Comparison of ENCODE assay signal across 8 cellular contexts in the genomic region with DNA sequence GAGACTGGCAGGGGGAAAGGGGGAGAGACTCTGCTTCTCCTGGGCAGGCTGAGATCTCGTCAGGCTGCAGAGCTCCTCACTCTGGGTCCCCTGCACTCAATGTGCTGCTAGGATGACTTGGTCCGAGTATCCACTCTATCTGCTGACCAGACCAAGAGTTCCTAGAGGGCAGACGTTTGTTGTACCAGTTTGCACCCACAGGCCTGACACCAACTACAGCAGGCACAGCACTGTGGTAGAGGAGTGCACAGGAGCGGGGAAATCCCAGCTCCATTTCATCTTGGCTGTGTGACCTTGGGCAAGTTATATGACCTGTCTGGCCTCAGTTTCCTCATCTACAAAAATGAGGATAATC. TPM values are rescaled to one million over a fixed set of nuclear protein-coding genes. Genes with fewer than 3 reads are reported as not detected.
DNase-seq lines count a peak whose midpoint lies in the region; ATAC-seq and TF ChIP-seq lines count a peak whose summit lies in the region.
"Had no signal": no experiment of that assay in that cellular context is flagged by ENCODE, and none has a peak within 500 bp of the region (broad histone marks: within the 10 kb centered on the region; RNA-seq: fewer than 3 reads in every experiment).

No MANE protein-coding gene starts in this region.

- peaks cover 52% of the 10 kb centered on the region for H3K4me1 ChIP-seq in PC-3 (ENCODE audit: insufficient read depth, low read length)

- H3K36me3 ChIP-seq in PC-3 (ENCODE audit: low read depth, low read length) = peaks cover 26% of the 10 kb centered on the region

- H3K27me3 Mint-ChIP-seq in activated naive CD8-positive, alpha-beta T cell treated with anti-CD3 and anti-CD28 coated beads for 36 hours = no peaks in the 10 kb centered on the region
- H3K27me3 Mint-ChIP-seq in stimulated activated naive B cell treated with anti-CD40 and anti-IgM and Interleukin-4, amounts not matched to agents 10 μg/mL and 1 μg/mL and 100 μg/mL, for 72 hours = no peaks in the 10 kb centered on the region

- CTCF ChIA-PET in PC-3 (lab: Charles Lee) = no interaction called here

- peak overlapping the region; percentile 14; the same call in 1 of the 2 replicates for H3K4me2 ChIP-seq in PC-3 (ENCODE audit: low read length)

- no peaks in the 10 kb centered on the region for H3F3A ChIP-seq in PC-3 (ENCODE audit: low read length, unreplicated experiment)

- ATAC-seq in PC-3 = no peak; the same call in 1 of the 2 replicates
- ATAC-seq in stimulated activated naive B cell treated with anti-CD40 and anti-IgM and Interleukin-4, amounts not matched to agents 10 μg/mL and 1 μg/mL and 100 μg/mL, for 72 hours (replicated peaks) = no peak
- ATAC-seq in HG02870 (IDR thresholded peaks at IDR 0.05; ENCODE audit: unreplicated experiment) = no peak

- H3K27ac Mint-ChIP-seq in activated naive CD8-positive, alpha-beta T cell treated with anti-CD3 and anti-CD28 coated beads for 36 hours = peak overlapping the region; percentile 78
- H3K27ac Mint-ChIP-seq in stimulated activated naive B cell treated with anti-CD40 and anti-IgM and Interleukin-4, amounts not matched to agents 10 μg/mL and 1 μg/mL and 100 μg/mL, for 72 hours = peak overlapping the region; percentile 94

- peaks cover 88% of the 10 kb centered on the region for H4K20me1 ChIP-seq in PC-3 (ENCODE audit: low read length)

- H3K4me3 Mint-ChIP-seq in activated naive CD8-positive, alpha-beta T cell treated with anti-CD3 and anti-CD28 coated beads for 36 hours = peak overlapping the region; percentile 51
- peak overlapping the region; percentile 52 to 58 for H3K4me3 Mint-ChIP-seq in stimulated activated naive B cell treated with anti-CD40 and anti-IgM and Interleukin-4, amounts not matched to agents 10 μg/mL and 1 μg/mL and 100 μg/mL, for 72 hours

- H3K9me3 ChIP-seq in PC-3 (ENCODE audit: low read length) = no peaks in the 10 kb centered on the region

- H3K79me2 ChIP-seq in PC-3 (ENCODE audit: low read length) = peaks cover 98% of the 10 kb centered on the region

- TF ChIP-seq CTCF in PC-3 (conservative IDR thresholded peaks at IDR 0.05; ENCODE audit: low read depth, low read length) = no peak

- no peaks in the 10 kb centered on the region for H3K27me3 ChIP-seq in PC-3 (ENCODE audit: low read length)
- no peaks in the 10 kb centered on the region for H3K27me3 ChIP-seq in layer of hippocampus (ENCODE audit: control insufficient read depth, insufficient read depth, low read length)

- H3K27ac ChIP-seq in PC-3 (ENCODE audit: low read length) = no peak overlapping the region; the same call in 1 of the 2 replicates
- peak overlapping the region; percentile 41 for H3K27ac ChIP-seq in layer of hippocampus (ENCODE audit: low read depth, low read length)

- no peaks in the 10 kb centered on the region for H3K9me2 ChIP-seq in PC-3 (replicated peaks; ENCODE audit: low read length)

- H3K4me3 ChIP-seq in PC-3 (ENCODE audit: low read length) = no peak overlapping the region

- DNase-seq in PC-3 (no peak), NCI-H2196 (lab: John Stamatoyannopoulos, UW; ENCODE audit: unreplicated experiment) (no peak), NCI-H2081 treated with DMSO at 0.1 percent for 48 hours (lab: John Stamatoyannopoulos, UW) (no peak)
- DNase-seq in activated naive CD8-positive, alpha-beta T cell treated with anti-CD3 and anti-CD28 coated beads for 36 hours = no peak
- DNase-seq in stimulated activated naive B cell treated with anti-CD40 and anti-IgM and Interleukin-4, amounts not matched to agents 10 μg/mL and 1 μg/mL and 100 μg/mL, for 72 hours = no peak
- DNase-seq: amniotic stem cell had no signal

- POLR2A ChIA-PET in PC-3 (lab: Charles Lee; ENCODE audit: unreplicated experiment) = interaction anchor here (0.6 kb wide), 1 partner anchor 27 kb away, joined by 4 read pairs; no protein-coding TSS in a partner anchor

- H3K9ac ChIP-seq in PC-3 (ENCODE audit: low read length) = no peak overlapping the region

- peaks cover 67% of the 10 kb centered on the region for H3K4me1 Mint-ChIP-seq in activated naive CD8-positive, alpha-beta T cell treated with anti-CD3 and anti-CD28 coated beads for 36 hours
- peaks cover 77 to 97% of the 10 kb centered on the region in 2 donors for H3K4me1 Mint-ChIP-seq in stimulated activated naive B cell treated with anti-CD40 and anti-IgM and Interleukin-4, amounts not matched to agents 10 μg/mL and 1 μg/mL and 100 μg/mL, for 72 hours

- no peaks in the 10 kb centered on the region for H3K9me3 Mint-ChIP-seq in activated naive CD8-positive, alpha-beta T cell treated with anti-CD3 and anti-CD28 coated beads for 36 hours
- H3K9me3 Mint-ChIP-seq in stimulated activated naive B cell treated with anti-CD40 and anti-IgM and Interleukin-4, amounts not matched to agents 10 μg/mL and 1 μg/mL and 100 μg/mL, for 72 hours = no peaks in the 10 kb centered on the region

- no peak overlapping the region for H2AFZ ChIP-seq in PC-3 (ENCODE audit: low read length)

- BruUV-seq in PC-3 (replicated peaks; lab: Mats Ljungman, UMichigan) = no TSS peak

- intact Hi-C loops in PC-3 (cut with micrococcal nuclease) = no loop called here

- H3K36me3 Mint-ChIP-seq in activated naive CD8-positive, alpha-beta T cell treated with anti-CD3 and anti-CD28 coated beads for 36 hours = peaks cover 38% of the 10 kb centered on the region
- peaks cover 42 to 74% of the 10 kb centered on the region in 2 donors for H3K36me3 Mint-ChIP-seq in stimulated activated naive B cell treated with anti-CD40 and anti-IgM and Interleukin-4, amounts not matched to agents 10 μg/mL and 1 μg/mL and 100 μg/mL, for 72 hours

RNA-seq across cellular contexts. Expression of a gene that starts 29.0 kb away (rescaled TPM):
- 44.2 and 67.8 TPM in 2 replicates for total RNA-seq in PC-3 (2014; rRNA removed)
- 10 to 100 TPM; 48.8 to 55.4 TPM for total RNA-seq in activated naive CD8-positive, alpha-beta T cell treated with anti-CD3 and anti-CD28 coated beads for 36 hours

RNA-seq across cellular contexts. Expression of a gene that starts 31.9 kb away (rescaled TPM):
- total RNA-seq in PC-3 (2014; rRNA removed) = 50.7 and 77.2 TPM in 2 replicates
- 10 to 100 TPM; 63.1 to 67.4 TPM for total RNA-seq in activated naive CD8-positive, alpha-beta T cell treated with anti-CD3 and anti-CD28 coated beads for 36 hours
